Comparison of ENCODE assay signal across 10 cellular contexts in the genomic region with DNA sequence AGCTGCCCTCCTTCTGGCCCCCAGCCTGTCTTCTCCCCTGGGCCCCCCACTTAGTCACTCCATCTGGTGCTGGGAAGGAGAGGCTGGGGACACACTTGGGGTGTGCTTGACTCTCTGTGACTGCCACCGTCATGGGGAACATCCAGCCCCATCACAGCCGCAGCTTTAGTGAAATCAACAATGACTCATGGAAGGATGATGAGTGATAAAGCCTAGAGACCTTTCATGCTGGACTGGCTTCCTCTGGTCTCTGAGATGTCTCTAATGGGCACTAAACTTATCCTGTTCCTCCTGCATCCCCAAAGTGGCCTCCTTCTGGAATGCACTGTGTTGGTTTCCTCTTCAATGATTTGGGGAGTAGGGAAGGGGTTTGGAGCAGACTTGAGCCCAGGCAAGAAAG.
"Had no signal": no experiment of that assay in that cellular context is flagged by ENCODE, and none has a peak within 500 bp of the region (broad histone marks: within the 10 kb centered on the region; RNA-seq: fewer than 3 reads in every experiment).

No MANE protein-coding gene starts in this region.

- DNase-seq: GM23248, GOT3, H7, HFFc6, KG1 had no signal

- H3K4me3 ChIP-seq: GM23248, HAP-1 had no signal

- H3K4me3 Mint-ChIP-seq: HFFc6, IgD-negative memory B cell had no signal

- ATAC-seq: HCT116, HepG2 had no signal

- H3K36me3 Mint-ChIP-seq: IgD-negative memory B cell had no signal

- H3K36me3 ChIP-seq: HAP-1 had no signal

- H3K27ac ChIP-seq: GM23248, HL-60 had no signal

- H3K27ac Mint-ChIP-seq: HFFc6, IgD-negative memory B cell had no signal

- H3K4me1 ChIP-seq: HAP-1 had no signal

- H3K9me3 ChIP-seq: HAP-1 had no signal

- FAIRE-seq: HepG2 had no signal
